ENCODE assay signal across 18 cellular contexts in the genomic region with DNA sequence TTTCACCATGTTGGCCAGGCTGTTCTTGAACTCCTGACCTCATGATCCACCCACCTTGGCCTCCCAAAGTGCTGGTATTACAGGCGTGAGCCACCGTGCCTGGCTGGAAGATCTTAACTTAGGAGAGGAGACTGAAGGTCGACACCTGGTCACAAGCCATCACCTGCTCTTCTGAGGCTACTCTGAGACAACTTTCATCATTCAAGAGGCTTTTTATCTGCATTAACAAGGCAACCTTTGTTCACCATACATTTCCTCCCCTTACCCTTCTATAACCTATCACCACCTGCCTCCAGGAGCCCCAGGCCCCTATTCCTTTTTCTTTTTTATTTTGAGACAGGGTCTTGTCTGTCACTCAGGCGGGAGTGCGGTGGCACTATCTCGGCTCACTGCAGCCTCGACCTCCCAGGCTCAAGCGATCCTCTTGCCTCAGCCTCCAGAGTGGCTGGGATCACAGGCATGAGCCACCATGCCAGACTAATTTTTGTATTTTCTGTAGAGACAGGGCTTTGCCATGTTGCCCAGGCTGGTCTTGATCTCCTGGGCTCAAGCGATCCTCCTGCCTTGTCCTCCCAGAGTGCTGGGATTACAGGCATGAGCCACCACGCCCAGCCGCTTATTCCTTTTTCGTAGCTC. TPM values are rescaled to one million over a fixed set of nuclear protein-coding genes. Genes with fewer than 3 reads are reported as not detected.
DNase-seq lines count a peak whose midpoint lies in the region; ATAC-seq, FAIRE-seq and TF ChIP-seq lines count a peak whose summit lies in the region.
"Had no signal": no experiment of that assay in that cellular context is flagged by ENCODE, and none has a peak within 500 bp of the region (broad histone marks: within the 10 kb centered on the region; RNA-seq: fewer than 3 reads in every experiment).

No MANE protein-coding gene starts in this region.

- no peaks in the 10 kb centered on the region for H3K27me3 ChIP-seq in right atrium auricular region
- no peaks in the 10 kb centered on the region; a peak in 1 of 5 replicates for H3K27me3 ChIP-seq in HepG2 (ENCODE audit: control insufficient read depth in 1 of 2, insufficient read depth in 2 of 2, low read length in 2 of 2)
- H3K27me3 ChIP-seq in upper lobe of right lung = no peaks in the 10 kb centered on the region
- no peaks in the 10 kb centered on the region for H3K27me3 ChIP-seq in SJCRH30
- H3K27me3 ChIP-seq: colonic mucosa had no signal

- H3K9ac ChIP-seq in HepG2 (ENCODE audit: insufficient read depth, low read depth, low read length) = no peak overlapping the region
- H3K9ac ChIP-seq: GM23248 had no signal

- TF ChIP-seq EP300 in HepG2 (IDR thresholded peaks at IDR 0.05; ENCODE audit: low read depth in 2 of 2, low read length in 2 of 2) (no peak), HepG2 (CRISPR knock-in tag; IDR thresholded peaks at IDR 0.05; ENCODE audit: borderline replicate concordance) (no peak)

- in situ Hi-C loops in HepG2 (cut with HindIII; ENCODE audit: extremely low pct_ligation_motif_present, low pct_unique_long_range_greater_than_20kb) = no loop called here

- H3K9me3 Mint-ChIP-seq in activated CD4-positive, alpha-beta memory T cell treated with anti-CD3 and anti-CD28 coated beads, Interleukin-2, amount 10 ng/mL, durations not matched to agents 7 days and 5 days = no peaks in the 10 kb centered on the region
- H3K9me3 Mint-ChIP-seq: neural crest cell; T-helper 1 cell treated with Interleukin-12 subunit alpha and Interleukin-12 subunit beta and Interleukin-4 antibody, amounts not matched to agents 30 μg/mL and 1 μg/mL, for 36 hours had no signal

- H3K4me1 ChIP-seq in right atrium auricular region (peaks cover 0 to 27% of the 10 kb centered on the region in 2 donors), HepG2 (ENCODE audit: insufficient read depth, low read length) (peaks cover 90% of the 10 kb centered on the region), upper lobe of right lung (peaks cover 49% of the 10 kb centered on the region), SJCRH30 (peaks cover 17% of the 10 kb centered on the region)

- CTCF ChIA-PET in activated CD4-positive, alpha-beta memory T cell treated with anti-CD3 and anti-CD28 coated beads, Interleukin-2, amount 10 ng/mL, durations not matched to agents 7 days and 5 days (lab: Charles Lee) = interaction anchor here (1.3 to 2.4 kb wide), 2 partner anchors 48 to 84 kb away, joined by 3 to 7 read pairs; no protein-coding TSS in a partner anchor
- CTCF ChIA-PET in HepG2 (lab: Yijun Ruan, JAX; ENCODE audit: low intra/inter-chr PET ratio, low total read pairs) = no interaction called here

- WGBS in HepG2 (ENCODE audit: low lambda C conversion rate) = 90% methylated on average over 12 of the region's 12 CpGs

- H2AFZ ChIP-seq in HepG2 (ENCODE audit: low read length) = no peak overlapping the region
- H2AFZ ChIP-seq: GM23248 had no signal

- peak; percentile 36 for DNase-seq in cardiac septum (ENCODE audit: low spot score)
- DNase-seq in right atrium auricular region (ENCODE audit: low spot score) = no peak
- DNase-seq in activated CD4-positive, alpha-beta memory T cell treated with anti-CD3 and anti-CD28 coated beads, Interleukin-2, amount 10 ng/mL, durations not matched to agents 7 days and 5 days = no peak
- no peak for DNase-seq in HepG2 (ENCODE audit: low spot score)
- DNase-seq in upper lobe of right lung = peak; percentile 19
- no peak for DNase-seq in HUDEP-2 (lab: John Stamatoyannopoulos, UW; ENCODE audit: unreplicated experiment in 76 of 76)
- DNase-seq in SJCRH30 = no peak
- DNase-seq in NCI-H2227 treated with DMSO at 0.1 percent for 48 hours (lab: John Stamatoyannopoulos, UW) = no peak
- DNase-seq: activated CD4-positive, CD25-positive, alpha-beta regulatory T cell; colonic mucosa; foreskin melanocyte; GDM1; GM23248; NCI-H1417 treated with DMSO at 0.1 percent for 48 hours; RPMI8226 had no signal

- intact Hi-C loops in cardiac septum (cut with DNase I) (no loop called here), HepG2 (cut with micrococcal nuclease; ENCODE audit: unreplicated experiment) (loop anchor here (10.0 kb wide), 1 partner anchor 214 kb away; the partner anchor contains the start of gene ZC3H7A), upper lobe of right lung (cut with DNase I) (no loop called here)

- peaks cover 33% of the 10 kb centered on the region for H4K20me1 ChIP-seq in HepG2 (ENCODE audit: insufficient read depth, low read length)

- no peak for FAIRE-seq in HepG2 (lab: Jason Lieb, UNC)
- FAIRE-seq: astrocyte had no signal

- no peaks in the 10 kb centered on the region for H3K27me3 Mint-ChIP-seq in activated CD4-positive, alpha-beta memory T cell treated with anti-CD3 and anti-CD28 coated beads, Interleukin-2, amount 10 ng/mL, durations not matched to agents 7 days and 5 days

- POLR2A ChIA-PET in activated CD4-positive, alpha-beta memory T cell treated with anti-CD3 and anti-CD28 coated beads, Interleukin-2, amount 10 ng/mL, durations not matched to agents 7 days and 5 days (lab: Charles Lee) = interaction anchor here (2.4 to 4.3 kb wide), 2 partner anchors 20 to 162 kb away, joined by 8 to 28 read pairs; partner anchors contain the start of gene TXNDC11
- POLR2A ChIA-PET in HepG2 (lab: Yijun Ruan, JAX) = no interaction called here

- TF ChIP-seq RAD21 in HepG2 (CRISPR knock-in tag; IDR thresholded peaks at IDR 0.05) = no peak

- TF ChIP-seq POLR2A in HepG2 (IDR thresholded peaks at IDR 0.05; ENCODE audit: insufficient read depth in 1 of 2, low read depth in 2 of 2, low read length in 2 of 2) = no peak

- H3K9me3 ChIP-seq in right atrium auricular region (peaks cover 0 to 6% of the 10 kb centered on the region in 2 donors), HepG2 (ENCODE audit: low read length) (no peaks in the 10 kb centered on the region), upper lobe of right lung (no peaks in the 10 kb centered on the region), SJCRH30 (replicated peaks) (no peaks in the 10 kb centered on the region)
- H3K9me3 ChIP-seq: colonic mucosa had no signal

- no peak overlapping the region for H3K4me2 ChIP-seq in HepG2 (ENCODE audit: low read depth, low read length)

- TF ChIP-seq CTCF in right atrium auricular region (IDR thresholded peaks at IDR 0.05) (no peak), HepG2 (CRISPR knock-in tag; IDR thresholded peaks at IDR 0.05) (no peak), upper lobe of right lung (IDR thresholded peaks at IDR 0.05) (no peak)

- H3K27ac ChIP-seq in right atrium auricular region (no peak overlapping the region), HepG2 (ENCODE audit: extremely low read length, insufficient read depth, low read length) (peak overlapping the region; percentile 33), upper lobe of right lung (no peak overlapping the region), SJCRH30 (no peak overlapping the region)
- H3K27ac ChIP-seq: colonic mucosa, GM23248 had no signal

- H3K4me3 Mint-ChIP-seq in activated CD4-positive, alpha-beta memory T cell treated with anti-CD3 and anti-CD28 coated beads, Interleukin-2, amount 10 ng/mL, durations not matched to agents 7 days and 5 days = no peak overlapping the region
- H3K4me3 Mint-ChIP-seq: neural crest cell; T-helper 1 cell treated with Interleukin-12 subunit alpha and Interleukin-12 subunit beta and Interleukin-4 antibody, amounts not matched to agents 30 μg/mL and 1 μg/mL, for 36 hours had no signal

- H3K36me3 Mint-ChIP-seq in activated CD4-positive, alpha-beta memory T cell treated with anti-CD3 and anti-CD28 coated beads, Interleukin-2, amount 10 ng/mL, durations not matched to agents 7 days and 5 days (ENCODE audit: low read depth) = peaks cover 61% of the 10 kb centered on the region

- H3K36me3 ChIP-seq in right atrium auricular region = no peaks in the 10 kb centered on the region
- H3K36me3 ChIP-seq in HepG2 (replicated peaks in 1 of 2; ENCODE audit: control insufficient read depth in 1 of 2, insufficient read depth in 2 of 2, low read length in 2 of 2) = no peaks in the 10 kb centered on the region
- H3K36me3 ChIP-seq in upper lobe of right lung = peaks cover 4% of the 10 kb centered on the region
- no peaks in the 10 kb centered on the region for H3K36me3 ChIP-seq in SJCRH30
- H3K36me3 ChIP-seq: colonic mucosa had no signal

- H3K4me1 Mint-ChIP-seq in activated CD4-positive, alpha-beta memory T cell treated with anti-CD3 and anti-CD28 coated beads, Interleukin-2, amount 10 ng/mL, durations not matched to agents 7 days and 5 days = peaks cover 78% of the 10 kb centered on the region

- H3K4me3 ChIP-seq in right atrium auricular region = no peak overlapping the region
- H3K4me3 ChIP-seq in HepG2 (replicated peaks in 1 of 3; ENCODE audit: insufficient read depth in 1 of 3, low read depth in 2 of 3, low read length in 3 of 3) = no peak overlapping the region
- H3K4me3 ChIP-seq in upper lobe of right lung = no peak overlapping the region
- no peak overlapping the region for H3K4me3 ChIP-seq in SJCRH30
- H3K4me3 ChIP-seq: colonic mucosa, GM23248 had no signal

- no TSS peak for BruUV-seq in HepG2 (replicated peaks; lab: Mats Ljungman, UMichigan)

- peaks cover 79% of the 10 kb centered on the region for H3K79me2 ChIP-seq in HepG2 (ENCODE audit: insufficient read depth, low read length)

- ATAC-seq in HepG2 (no peak), upper lobe of right lung (no peak)

- peak overlapping the region; percentile 15 for H3K27ac Mint-ChIP-seq in activated CD4-positive, alpha-beta memory T cell treated with anti-CD3 and anti-CD28 coated beads, Interleukin-2, amount 10 ng/mL, durations not matched to agents 7 days and 5 days

RNA-seq across cellular contexts. Expression of gene LITAF, which starts 6.2 kb away (rescaled TPM):
- total RNA-seq in cardiac septum = 40.5 TPM
- total RNA-seq in right atrium auricular region = 10 to 100 TPM; 48.1 to 50.7 TPM
- 100 to 1,000 TPM; 149 to 157 TPM for total RNA-seq in activated CD4-positive, alpha-beta memory T cell treated with anti-CD3 and anti-CD28 coated beads, Interleukin-2, amount 10 ng/mL, durations not matched to agents 7 days and 5 days
- total RNA-seq in HepG2 (2016; rRNA removed; fragmentation: Illumina TruSeq; extraction: Trizol) = 141 and 186 TPM in 2 replicates
- 30.0 and 32.3 TPM in 2 replicates for total RNA-seq in HepG2 (2016; cell fraction: cytosol; rRNA removed; fragmentation: Illumina TruSeq; extraction: Trizol; ENCODE audit: low read depth)
- total RNA-seq in HepG2 (2016; cell fraction: insoluble cytoplasmic fraction; rRNA removed; fragmentation: Illumina TruSeq; extraction: Trizol) = 139 and 174 TPM in 2 replicates
- 118 and 119 TPM in 2 replicates for total RNA-seq in HepG2 (2016; cell fraction: membrane; rRNA removed; fragmentation: Illumina TruSeq; extraction: Trizol)
- total RNA-seq in HepG2 (2016; cell fraction: nucleus; rRNA removed; fragmentation: Illumina TruSeq; extraction: Trizol) = 60.6 and 72.1 TPM in 2 replicates
- polyA plus RNA-seq in HepG2 (2011; rRNA removed) = 80.1 and 95.5 TPM in 2 replicates
- polyA plus RNA-seq in HepG2 (2011; cell fraction: cytosol; rRNA removed) = 121 and 137 TPM in 2 replicates
- 61.9 and 67.8 TPM in 2 replicates for polyA plus RNA-seq in HepG2 (2011; cell fraction: nucleus; rRNA removed)
- 113 and 128 TPM in 2 replicates for polyA plus RNA-seq in HepG2 (2012)
- polyA plus RNA-seq in HepG2 (2016; cell fraction: cytosol; fragmentation: Illumina TruSeq; extraction: Trizol; ENCODE audit: low read depth) = 48.2 and 51.8 TPM in 2 replicates
- polyA plus RNA-seq in HepG2 (2016; cell fraction: insoluble cytoplasmic fraction; fragmentation: Illumina TruSeq; extraction: Trizol; ENCODE audit: low read depth) = 322 and 369 TPM in 2 replicates
- polyA plus RNA-seq in HepG2 (2016; cell fraction: membrane; fragmentation: Illumina TruSeq; extraction: Trizol; ENCODE audit: low read depth) = 139 and 153 TPM in 2 replicates
- polyA plus RNA-seq in HepG2 (2016; cell fraction: nucleus; fragmentation: Illumina TruSeq; extraction: Trizol; ENCODE audit: insufficient read depth, low read depth) = 125 and 129 TPM in 2 replicates
- 155 and 250 TPM in 2 replicates for polyA minus RNA-seq in HepG2 (2011; rRNA and poly(A)+ RNA removed; ENCODE audit: low replicate concordance)
- 71.1 and 86.5 TPM in 2 replicates for polyA minus RNA-seq in HepG2 (2011; cell fraction: cytosol; rRNA and poly(A)+ RNA removed)
- polyA minus RNA-seq in HepG2 (2011; cell fraction: nucleus; rRNA and poly(A)+ RNA removed) = 45.8 and 58.4 TPM in 2 replicates
- 242 TPM for total RNA-seq in upper lobe of right lung
- total RNA-seq in SJCRH30 (2014; rRNA removed; shearing (Covaris generic)) = 48.9 and 49.8 TPM in 2 replicates

Comparison
In these comparisons a context has a peak if more than half of its experiments do, and no peak if none do; other contexts are left out.
1. DNase-seq: peak in cardiac septum (single experiment) and upper lobe of right lung (single experiment); none in right atrium auricular region (single experiment), activated CD4-positive, alpha-beta memory T cell treated with anti-CD3 and anti-CD28 coated beads, Interleukin-2, amount 10 ng/mL, durations not matched to agents 7 days and 5 days (single experiment), HepG2 (single experiment), HUDEP-2 (0 of 76), SJCRH30 (0 of 2) and NCI-H2227 treated with DMSO at 0.1 percent for 48 hours (single experiment).